Comparison of ENCODE assay signal across 18 cellular contexts in the genomic region with DNA sequence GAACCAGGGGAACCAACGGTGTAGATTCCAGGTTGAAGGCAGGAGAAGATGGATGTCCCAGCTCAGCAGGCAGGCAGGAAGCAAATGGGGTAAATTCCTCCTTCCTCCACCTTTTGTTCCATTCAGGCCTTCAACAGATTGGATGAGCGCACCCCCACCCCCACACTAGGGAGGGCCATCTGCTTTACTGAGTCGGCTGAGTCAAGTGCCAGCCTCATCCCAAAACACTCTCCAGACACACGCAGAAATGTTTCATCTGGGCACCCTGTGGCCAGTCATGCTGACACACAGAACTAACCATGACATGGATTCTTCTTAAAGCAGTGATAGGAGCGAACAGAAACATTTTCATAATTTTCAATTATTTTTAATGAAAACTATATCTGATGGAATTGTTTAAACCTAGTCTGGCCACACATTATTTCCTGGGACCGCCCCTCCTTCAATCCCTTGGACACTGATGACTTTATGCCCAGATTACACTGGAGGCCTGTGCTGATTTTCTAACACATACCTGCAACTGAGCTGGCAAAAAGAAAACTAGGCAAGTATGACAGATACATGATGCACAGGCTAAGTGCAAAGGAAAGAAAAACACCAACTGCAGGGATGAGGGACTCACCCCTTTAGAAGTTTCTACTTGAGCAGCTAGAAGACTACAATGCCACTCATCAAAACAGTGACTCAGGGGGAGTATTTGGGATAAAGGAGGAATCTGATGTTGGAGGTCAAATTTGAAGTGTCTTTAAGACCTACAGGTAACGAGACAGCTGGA.
DNase-seq lines count a peak whose midpoint lies in the region; ATAC-seq, FAIRE-seq and TF ChIP-seq lines count a peak whose summit lies in the region.
"Had no signal": no experiment of that assay in that cellular context is flagged by ENCODE, and none has a peak within 500 bp of the region (broad histone marks: within the 10 kb centered on the region; RNA-seq: fewer than 3 reads in every experiment).

No MANE protein-coding gene starts in this region.

- no peak for TF ChIP-seq POLR2A in right lobe of liver (IDR thresholded peaks at IDR 0.05)

- peaks cover 6% of the 10 kb centered on the region; the same call in 1 of the 2 replicates for H3K9me3 Mint-ChIP-seq in WTC11
- H3K9me3 Mint-ChIP-seq: activated CD4-positive, alpha-beta T cell treated with anti-CD3 and anti-CD28 coated beads, Interleukin-2, amount 10 ng/mL, durations not matched to agents 24 days and 14 days; activated T-cell treated with anti-CD3 and anti-CD28 coated beads, Interleukin-2, amount 50 U/mL, for 24 hours had no signal

- CTCF ChIA-PET in WTC11 (lab: Charles Lee): interaction anchor here (1.0 to 3.9 kb wide), 2 partner anchors 18 to 56 kb away, joined by 3 to 22 read pairs; no protein-coding TSS in a partner anchor

- ATAC-seq in WTC11 (peak; percentile 46; the same call in 1 of the 2 replicates), right lobe of liver (no peak), sciatic nerve (no peak)

- DNase-seq in HCEC 1CT (peak; percentile 7), WTC11 (ENCODE audit: low spot score) (no peak), kidney tubule cell (ENCODE audit: low spot score) (peak; percentile 80), right lobe of liver (no peak), kidney (no peak), sciatic nerve (ENCODE audit: low spot score) (no peak)
- no peak for DNase-seq in activated effector memory CD4-positive, alpha-beta T cell treated with Interleukin-2 at 50 U/mL for 16 hours
- DNase-seq: activated CD4-positive, alpha-beta T cell treated with anti-CD3 and anti-CD28 coated beads, Interleukin-2, amount 10 ng/mL, durations not matched to agents 24 days and 14 days; activated T-cell treated with anti-CD3 and anti-CD28 coated beads, Interleukin-2, amount 50 U/mL, for 24 hours; amniotic stem cell; NCI-H345; occipital lobe; substantia nigra; T-helper 2 cell had no signal

- H3K27ac ChIP-seq in ACC112 (ENCODE audit: low read depth, low read length): peak overlapping the region; percentile 80
- H3K27ac ChIP-seq in right lobe of liver: no peak overlapping the region
- H3K27ac ChIP-seq in kidney (ENCODE audit: low read depth in 2 of 2, low read length in 2 of 2): no peak overlapping the region
- H3K27ac ChIP-seq: esophagus muscularis mucosa had no signal

- POLR2A ChIA-PET in WTC11 (lab: Charles Lee): interaction anchor here (0.5 kb wide), 1 partner anchor 1698 kb away, joined by 5 read pairs; no protein-coding TSS in a partner anchor

- H3K4me3 ChIP-seq in ACC112 (ENCODE audit: low read depth, low read length) (no peak overlapping the region), right lobe of liver (no peak overlapping the region), kidney (ENCODE audit: low read length in 2 of 2) (no peak overlapping the region)
- H3K4me3 ChIP-seq: esophagus muscularis mucosa had no signal

- H3K4me1 ChIP-seq in ACC112 (ENCODE audit: control insufficient read depth, insufficient read depth, low read length, unreplicated experiment) (peaks cover 39% of the 10 kb centered on the region), right lobe of liver (no peaks in the 10 kb centered on the region), kidney (ENCODE audit: control insufficient read depth in 1 of 2, insufficient read depth in 1 of 2, low read depth in 1 of 2, low read length in 2 of 2) (peaks cover 0 to 4% of the 10 kb centered on the region in 2 donors)

- no peaks in the 10 kb centered on the region for H3K79me2 ChIP-seq in ACC112 (ENCODE audit: control insufficient read depth, insufficient read depth, low read length, unreplicated experiment)

- H3K27me3 Mint-ChIP-seq in WTC11 (ENCODE audit: low read depth): no peaks in the 10 kb centered on the region
- H3K27me3 Mint-ChIP-seq: activated CD4-positive, alpha-beta T cell treated with anti-CD3 and anti-CD28 coated beads, Interleukin-2, amount 10 ng/mL, durations not matched to agents 24 days and 14 days; activated T-cell treated with anti-CD3 and anti-CD28 coated beads, Interleukin-2, amount 50 U/mL, for 24 hours had no signal

- no peak overlapping the region for H3K4me3 Mint-ChIP-seq in WTC11
- H3K4me3 Mint-ChIP-seq: activated CD4-positive, alpha-beta T cell treated with anti-CD3 and anti-CD28 coated beads, Interleukin-2, amount 10 ng/mL, durations not matched to agents 24 days and 14 days; activated T-cell treated with anti-CD3 and anti-CD28 coated beads, Interleukin-2, amount 50 U/mL, for 24 hours had no signal

- no peaks in the 10 kb centered on the region; the same call in 1 of the 2 replicates for H3K36me3 Mint-ChIP-seq in WTC11

- FAIRE-seq in kidney (lab: Jason Lieb, UNC): no peak
- FAIRE-seq: colon, RCC 7860 had no signal

- H3K36me3 ChIP-seq in ACC112 (ENCODE audit: insufficient read depth, low read length) (no peaks in the 10 kb centered on the region), right lobe of liver (no peaks in the 10 kb centered on the region), kidney (ENCODE audit: control insufficient read depth in 1 of 2, insufficient read depth in 2 of 2, low read length in 2 of 2) (no peaks in the 10 kb centered on the region)

- H3K9me3 ChIP-seq in right lobe of liver (no peaks in the 10 kb centered on the region), kidney (ENCODE audit: control insufficient read depth in 1 of 2, low read length in 2 of 2) (no peaks in the 10 kb centered on the region)
- H3K9me3 ChIP-seq: esophagus muscularis mucosa had no signal

- 85% methylated on average over 4 of the region's 7 CpGs for WGBS in right lobe of liver (ENCODE audit: insufficient coverage, low coverage, low lambda C conversion rate, missing lambda C conversion rate)

- no peak overlapping the region for H3K27ac Mint-ChIP-seq in WTC11
- H3K27ac Mint-ChIP-seq: activated CD4-positive, alpha-beta T cell treated with anti-CD3 and anti-CD28 coated beads, Interleukin-2, amount 10 ng/mL, durations not matched to agents 24 days and 14 days; activated T-cell treated with anti-CD3 and anti-CD28 coated beads, Interleukin-2, amount 50 U/mL, for 24 hours had no signal

- no peak overlapping the region for H3K9ac ChIP-seq in kidney (ENCODE audit: low read length in 2 of 2)

- H3K27me3 ChIP-seq in ACC112 (ENCODE audit: insufficient read depth, low read length) (no peaks in the 10 kb centered on the region), right lobe of liver (no peaks in the 10 kb centered on the region)
- H3K27me3 ChIP-seq: esophagus muscularis mucosa had no signal

- TF ChIP-seq CTCF in WTC11 (IDR thresholded peaks at IDR 0.05): no peak
- no peak for TF ChIP-seq CTCF in right lobe of liver (IDR thresholded peaks at IDR 0.05)
- no peak for TF ChIP-seq CTCF in kidney (IDR thresholded peaks at IDR 0.05; ENCODE audit: borderline replicate concordance, extremely low read depth, insufficient read depth)

- H3K4me1 Mint-ChIP-seq in WTC11: peaks cover 19% of the 10 kb centered on the region
- H3K4me1 Mint-ChIP-seq: activated CD4-positive, alpha-beta T cell treated with anti-CD3 and anti-CD28 coated beads, Interleukin-2, amount 10 ng/mL, durations not matched to agents 24 days and 14 days had no signal

- intact Hi-C loops in right lobe of liver (cut with DNase I): no loop called here
- intact Hi-C loops in kidney (cut with DNase I): no loop called here
- intact Hi-C loops in sciatic nerve (cut with DNase I): no loop called here

- peak overlapping the region; percentile 42 for H2AFZ ChIP-seq in ACC112 (ENCODE audit: low read length, unreplicated experiment)

TF ChIP-seq in WTC11, 78 proteins besides CTCF, POLR2A, EP300 and RAD21 (continues in another document):
- TF ChIP-seq ZNF512 (CRISPR knock-in tag; IDR thresholded peaks at IDR 0.05; ENCODE audit: borderline replicate concordance): no peak
- no peak for TF ChIP-seq NFE2L1 (CRISPR knock-in tag; IDR thresholded peaks at IDR 0.05)
- TF ChIP-seq GTF2I (CRISPR knock-in tag; conservative IDR thresholded peaks at IDR 0.05): no peak
- no peak for TF ChIP-seq ZBTB43 (CRISPR knock-in tag; IDR thresholded peaks at IDR 0.05)
- TF ChIP-seq ELF4 (CRISPR knock-in tag; IDR thresholded peaks at IDR 0.05; ENCODE audit: low read depth): no peak
- TF ChIP-seq ZNF232 (CRISPR knock-in tag; IDR thresholded peaks at IDR 0.05): no peak

Comparison
In these comparisons a context has a peak if more than half of its experiments do, and no peak if none do; other contexts are left out.
1. DNase-seq: peak in HCEC 1CT (single experiment) and kidney tubule cell (single experiment); none in WTC11 (single experiment), right lobe of liver (0 of 3), kidney (single experiment), sciatic nerve (single experiment) and activated effector memory CD4-positive, alpha-beta T cell treated with Interleukin-2 at 50 U/mL for 16 hours (single experiment).